In the genomic region with DNA sequence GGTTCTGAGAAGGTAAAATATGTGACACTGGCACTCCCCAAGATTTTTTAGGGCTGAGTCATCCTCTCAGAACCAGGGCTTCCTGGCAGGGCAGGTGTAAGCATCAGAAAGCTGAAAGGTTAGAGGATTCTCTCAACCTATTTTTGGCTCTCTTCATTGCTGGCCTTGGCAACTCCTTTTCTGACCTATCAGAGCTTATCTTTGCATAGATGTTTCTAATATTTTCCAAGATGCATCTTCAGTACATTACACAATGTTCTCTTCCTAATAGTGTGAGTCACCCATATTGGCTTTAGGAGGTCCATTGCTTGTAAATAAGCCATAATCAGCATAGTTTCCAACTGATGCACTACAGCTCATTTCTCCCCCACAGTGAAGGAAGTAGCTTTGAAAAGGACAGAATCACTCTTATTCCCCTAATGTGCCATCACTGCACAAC, we compare ENCODE assay signal across 11 cellular contexts.
DNase-seq lines count a peak whose midpoint lies in the region; ATAC-seq, FAIRE-seq and TF ChIP-seq lines count a peak whose summit lies in the region.
"Had no signal": no experiment of that assay in that cellular context is flagged by ENCODE, and none has a peak within 500 bp of the region (broad histone marks: within the 10 kb centered on the region; RNA-seq: fewer than 3 reads in every experiment).

No MANE protein-coding gene starts in this region.

- no peak for TF ChIP-seq POLR2A in A549 (IDR thresholded peaks at IDR 0.05; ENCODE audit: low read length)

- H3K36me3 Mint-ChIP-seq in activated naive CD4-positive, alpha-beta T cell treated with anti-CD3 and anti-CD28 coated beads, Interleukin-2, amount 50 U/mL, for 72 hours, result no peaks in the 10 kb centered on the region

- no peak overlapping the region for H3K4me3 ChIP-seq in A549
- H3K4me3 ChIP-seq: thoracic aorta had no signal

- CTCF ChIA-PET in A549 (lab: Yijun Ruan, JAX), result no interaction called here
- CTCF ChIA-PET in GM10248 (lab: Yijun Ruan, JAX), result no interaction called here

- H3K4me2 ChIP-seq in A549, result peak overlapping the region; percentile 9; the same call in 1 of the 3 replicates

- TF ChIP-seq EP300 in A549 (IDR thresholded peaks at IDR 0.05), result no peak

- no peak overlapping the region for H3K27ac Mint-ChIP-seq in activated naive CD4-positive, alpha-beta T cell treated with anti-CD3 and anti-CD28 coated beads, Interleukin-2, amount 50 U/mL, for 72 hours

- POLR2A ChIA-PET in A549 (lab: Yijun Ruan, JAX), result no interaction called here
- POLR2A ChIA-PET in GM10248 (lab: Yijun Ruan, JAX), result no interaction called here

- FAIRE-seq in A549 (lab: Jason Lieb, UNC), result no peak

- no peak for TF ChIP-seq RAD21 in A549 (conservative IDR thresholded peaks at IDR 0.05 in 1 of 2, IDR thresholded peaks at IDR 0.05 in 1 of 2)

- TF ChIP-seq CTCF in A549 (IDR thresholded peaks at IDR 0.05) (no peak), GM10248 (IDR thresholded peaks at IDR 0.05; ENCODE audit: control extremely low read depth, extremely low read depth, low read depth, missing control alignments) (no peak)

- peaks cover 6% of the 10 kb centered on the region; the same call in 1 of the 3 replicates for H3K4me1 ChIP-seq in A549
- H3K4me1 ChIP-seq: BE2C had no signal

- H3K9me3 Mint-ChIP-seq in activated naive CD4-positive, alpha-beta T cell treated with anti-CD3 and anti-CD28 coated beads, Interleukin-2, amount 50 U/mL, for 72 hours, result peaks cover 6 to 13% of the 10 kb centered on the region in 2 donors

- no peaks in the 10 kb centered on the region for H3K9me3 ChIP-seq in A549
- H3K9me3 ChIP-seq: BE2C, thoracic aorta had no signal

- H3K27ac ChIP-seq in A549, result no peak overlapping the region; a peak in 1 of 6 replicates
- H3K27ac ChIP-seq: thoracic aorta had no signal

- ATAC-seq in A549, result peak in 1 of 2 experiments; percentile 50; a peak in 2 of 6 replicates
- no peak for ATAC-seq in activated naive CD4-positive, alpha-beta T cell treated with anti-CD3 and anti-CD28 coated beads, Interleukin-2, amount 50 U/mL, for 72 hours

- DNase-seq in A549 (ENCODE audit: low read depth in 1 of 2, low spot score in 1 of 2), result peak; percentile 5 to 49
- peak; percentile 76 for DNase-seq in HS-5 (ENCODE audit: low read depth)
- peak; percentile 70 for DNase-seq in astrocyte of the hippocampus (ENCODE audit: low read depth, low spot score)
- peak; percentile 73 for DNase-seq in islet precursor cell
- DNase-seq in activated naive CD4-positive, alpha-beta T cell treated with anti-CD3 and anti-CD28 coated beads, Interleukin-2, amount 50 U/mL, for 72 hours (ENCODE audit: low spot score in 2 of 2), result no peak
- DNase-seq in superior temporal gyrus (ENCODE audit: extremely low spot score), result no peak
- DNase-seq in GM10248 (ENCODE audit: extremely low spot score), result no peak
- no peak for DNase-seq in NCI-H2171 (lab: John Stamatoyannopoulos, UW)
- DNase-seq: BE2C, NCI-H1092 had no signal

TF ChIP-seq in A549, 52 proteins besides CTCF, POLR2A, EP300 and RAD21:
- TF ChIP-seq, protein P1, sequence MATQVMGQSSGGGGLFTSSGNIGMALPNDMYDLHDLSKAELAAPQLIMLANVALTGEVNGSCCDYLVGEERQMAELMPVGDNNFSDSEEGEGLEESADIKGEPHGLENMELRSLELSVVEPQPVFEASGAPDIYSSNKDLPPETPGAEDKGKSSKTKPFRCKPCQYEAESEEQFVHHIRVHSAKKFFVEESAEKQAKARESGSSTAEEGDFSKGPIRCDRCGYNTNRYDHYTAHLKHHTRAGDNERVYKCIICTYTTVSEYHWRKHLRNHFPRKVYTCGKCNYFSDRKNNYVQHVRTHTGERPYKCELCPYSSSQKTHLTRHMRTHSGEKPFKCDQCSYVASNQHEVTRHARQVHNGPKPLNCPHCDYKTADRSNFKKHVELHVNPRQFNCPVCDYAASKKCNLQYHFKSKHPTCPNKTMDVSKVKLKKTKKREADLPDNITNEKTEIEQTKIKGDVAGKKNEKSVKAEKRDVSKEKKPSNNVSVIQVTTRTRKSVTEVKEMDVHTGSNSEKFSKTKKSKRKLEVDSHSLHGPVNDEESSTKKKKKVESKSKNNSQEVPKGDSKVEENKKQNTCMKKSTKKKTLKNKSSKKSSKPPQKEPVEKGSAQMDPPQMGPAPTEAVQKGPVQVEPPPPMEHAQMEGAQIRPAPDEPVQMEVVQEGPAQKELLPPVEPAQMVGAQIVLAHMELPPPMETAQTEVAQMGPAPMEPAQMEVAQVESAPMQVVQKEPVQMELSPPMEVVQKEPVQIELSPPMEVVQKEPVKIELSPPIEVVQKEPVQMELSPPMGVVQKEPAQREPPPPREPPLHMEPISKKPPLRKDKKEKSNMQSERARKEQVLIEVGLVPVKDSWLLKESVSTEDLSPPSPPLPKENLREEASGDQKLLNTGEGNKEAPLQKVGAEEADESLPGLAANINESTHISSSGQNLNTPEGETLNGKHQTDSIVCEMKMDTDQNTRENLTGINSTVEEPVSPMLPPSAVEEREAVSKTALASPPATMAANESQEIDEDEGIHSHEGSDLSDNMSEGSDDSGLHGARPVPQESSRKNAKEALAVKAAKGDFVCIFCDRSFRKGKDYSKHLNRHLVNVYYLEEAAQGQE (IDR thresholded peaks at IDR 0.05), result no peak
- TF ChIP-seq JUN (IDR thresholded peaks at IDR 0.05) (no peak), FOSL2 (IDR thresholded peaks at IDR 0.05) (no peak), FOSL2 (CRISPR knock-in tag; IDR thresholded peaks at IDR 0.05) (peak; percentile 49; the same call in 1 of the 2 replicates), CEBPB (IDR thresholded peaks at IDR 0.05) (peak in 1 of 2 experiments; percentile 33; a peak in 1 of 4 replicates)
TF ChIP-seq in A549: peak in this region for 2.

Comparison
In these comparisons a context has a peak if more than half of its experiments do, and no peak if none do; other contexts are left out.
1. DNase-seq: peak in A549 (2 of 2), HS-5 (single experiment), astrocyte of the hippocampus (single experiment) and islet precursor cell (single experiment); none in activated naive CD4-positive, alpha-beta T cell treated with anti-CD3 and anti-CD28 coated beads, Interleukin-2, amount 50 U/mL, for 72 hours (0 of 2), superior temporal gyrus (single experiment), GM10248 (single experiment) and NCI-H2171 (single experiment).